ENCODE assay signal across 1 cellular context in genomic region chr4:79198886-79199591, GRCh38.
A peak's percentile ranks its signal among the peaks of the same experiment; 100 is the strongest.
TF ChIP-seq lines count a peak whose summit lies in the region.

No MANE protein-coding gene starts in this region.

TF ChIP-seq in K562, 482 proteins besides CTCF, POLR2A, EP300 and RAD21 (continued from another document and continues in another):
- TF ChIP-seq E2F8 (IDR thresholded peaks at IDR 0.05; ENCODE audit: low read depth, partially characterized antibody), result no peak
- no peak for TF ChIP-seq TAF1 (IDR thresholded peaks at IDR 0.05; ENCODE audit: control insufficient read depth, extremely low read depth, insufficient read depth, low read length, severe bottlenecking)
- no peak for TF ChIP-seq ESRRB (CRISPR knock-in tag; IDR thresholded peaks at IDR 0.05; ENCODE audit: borderline replicate concordance)
- TF ChIP-seq, protein P1, sequence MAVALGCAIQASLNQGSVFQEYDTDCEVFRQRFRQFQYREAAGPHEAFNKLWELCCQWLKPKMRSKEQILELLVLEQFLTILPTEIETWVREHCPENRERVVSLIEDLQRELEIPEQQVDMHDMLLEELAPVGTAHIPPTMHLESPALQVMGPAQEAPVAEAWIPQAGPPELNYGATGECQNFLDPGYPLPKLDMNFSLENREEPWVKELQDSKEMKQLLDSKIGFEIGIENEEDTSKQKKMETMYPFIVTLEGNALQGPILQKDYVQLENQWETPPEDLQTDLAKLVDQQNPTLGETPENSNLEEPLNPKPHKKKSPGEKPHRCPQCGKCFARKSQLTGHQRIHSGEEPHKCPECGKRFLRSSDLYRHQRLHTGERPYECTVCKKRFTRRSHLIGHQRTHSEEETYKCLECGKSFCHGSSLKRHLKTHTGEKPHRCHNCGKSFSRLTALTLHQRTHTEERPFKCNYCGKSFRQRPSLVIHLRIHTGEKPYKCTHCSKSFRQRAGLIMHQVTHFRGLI (CRISPR knock-in tag; IDR thresholded peaks at IDR 0.05), result no peak
- TF ChIP-seq GATA2 (CRISPR knock-in tag; IDR thresholded peaks at IDR 0.05), result peak; percentile 83
- TF ChIP-seq SNRNP70 (optimal IDR thresholded peaks at IDR 0.05; ENCODE audit: low read depth, low read length), result no peak
- no peak for TF ChIP-seq MXD1 (CRISPR knock-in tag; IDR thresholded peaks at IDR 0.05; ENCODE audit: borderline replicate concordance, poor library complexity, severe bottlenecking)
- no peak for TF ChIP-seq SUPT5H (IDR thresholded peaks at IDR 0.05)
- no peak for TF ChIP-seq TAF7 (tag; IDR thresholded peaks at IDR 0.05)
- TF ChIP-seq ZNF444 (CRISPR knock-in tag; IDR thresholded peaks at IDR 0.05), result no peak
- TF ChIP-seq ZFP91 (CRISPR knock-in tag; IDR thresholded peaks at IDR 0.05), result no peak
- peak; percentile 22; the same call in 1 of the 2 replicates for TF ChIP-seq MBD2 (IDR thresholded peaks at IDR 0.05; ENCODE audit: borderline replicate concordance, low read depth)
- no peak for TF ChIP-seq POLR3A (IDR thresholded peaks at IDR 0.05; ENCODE audit: borderline replicate concordance, extremely low read depth, insufficient read depth, insufficient read length)
- no peak for TF ChIP-seq KLF1 (tag; IDR thresholded peaks at IDR 0.05)
- TF ChIP-seq LCOR (CRISPR knock-in tag; IDR thresholded peaks at IDR 0.05), result no peak
- TF ChIP-seq CTBP1 (IDR thresholded peaks at IDR 0.05; ENCODE audit: borderline replicate concordance), result no peak
- TF ChIP-seq CREB3 (tag; conservative IDR thresholded peaks at IDR 0.05; ENCODE audit: low read depth), result no peak
- TF ChIP-seq NCOA2 (IDR thresholded peaks at IDR 0.05; ENCODE audit: partially characterized antibody in 2 of 2), result no peak
- TF ChIP-seq, protein P2, sequence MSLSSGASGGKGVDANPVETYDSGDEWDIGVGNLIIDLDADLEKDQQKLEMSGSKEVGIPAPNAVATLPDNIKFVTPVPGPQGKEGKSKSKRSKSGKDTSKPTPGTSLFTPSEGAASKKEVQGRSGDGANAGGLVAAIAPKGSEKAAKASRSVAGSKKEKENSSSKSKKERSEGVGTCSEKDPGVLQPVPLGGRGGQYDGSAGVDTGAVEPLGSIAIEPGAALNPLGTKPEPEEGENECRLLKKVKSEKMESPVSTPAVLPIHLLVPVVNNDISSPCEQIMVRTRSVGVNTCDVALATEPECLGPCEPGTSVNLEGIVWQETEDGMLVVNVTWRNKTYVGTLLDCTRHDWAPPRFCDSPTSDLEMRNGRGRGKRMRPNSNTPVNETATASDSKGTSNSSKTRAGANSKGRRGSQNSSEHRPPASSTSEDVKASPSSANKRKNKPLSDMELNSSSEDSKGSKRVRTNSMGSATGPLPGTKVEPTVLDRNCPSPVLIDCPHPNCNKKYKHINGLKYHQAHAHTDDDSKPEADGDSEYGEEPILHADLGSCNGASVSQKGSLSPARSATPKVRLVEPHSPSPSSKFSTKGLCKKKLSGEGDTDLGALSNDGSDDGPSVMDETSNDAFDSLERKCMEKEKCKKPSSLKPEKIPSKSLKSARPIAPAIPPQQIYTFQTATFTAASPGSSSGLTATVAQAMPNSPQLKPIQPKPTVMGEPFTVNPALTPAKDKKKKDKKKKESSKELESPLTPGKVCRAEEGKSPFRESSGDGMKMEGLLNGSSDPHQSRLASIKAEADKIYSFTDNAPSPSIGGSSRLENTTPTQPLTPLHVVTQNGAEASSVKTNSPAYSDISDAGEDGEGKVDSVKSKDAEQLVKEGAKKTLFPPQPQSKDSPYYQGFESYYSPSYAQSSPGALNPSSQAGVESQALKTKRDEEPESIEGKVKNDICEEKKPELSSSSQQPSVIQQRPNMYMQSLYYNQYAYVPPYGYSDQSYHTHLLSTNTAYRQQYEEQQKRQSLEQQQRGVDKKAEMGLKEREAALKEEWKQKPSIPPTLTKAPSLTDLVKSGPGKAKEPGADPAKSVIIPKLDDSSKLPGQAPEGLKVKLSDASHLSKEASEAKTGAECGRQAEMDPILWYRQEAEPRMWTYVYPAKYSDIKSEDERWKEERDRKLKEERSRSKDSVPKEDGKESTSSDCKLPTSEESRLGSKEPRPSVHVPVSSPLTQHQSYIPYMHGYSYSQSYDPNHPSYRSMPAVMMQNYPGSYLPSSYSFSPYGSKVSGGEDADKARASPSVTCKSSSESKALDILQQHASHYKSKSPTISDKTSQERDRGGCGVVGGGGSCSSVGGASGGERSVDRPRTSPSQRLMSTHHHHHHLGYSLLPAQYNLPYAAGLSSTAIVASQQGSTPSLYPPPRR (CRISPR knock-in tag; IDR thresholded peaks at IDR 0.05; ENCODE audit: borderline replicate concordance), result no peak
- TF ChIP-seq ERF (CRISPR knock-in tag; IDR thresholded peaks at IDR 0.05), result no peak
- peak; percentile 22; the same call in 1 of the 2 replicates for TF ChIP-seq LEF1 (IDR thresholded peaks at IDR 0.05)
- no peak for TF ChIP-seq PURB (CRISPR knock-in tag; IDR thresholded peaks at IDR 0.05; ENCODE audit: low read depth)
- no peak for TF ChIP-seq POLR3G (IDR thresholded peaks at IDR 0.05; ENCODE audit: extremely low read depth, insufficient read length, insufficient replicate concordance)
- no peak for TF ChIP-seq PTRF (tag; IDR thresholded peaks at IDR 0.05)
- no peak for TF ChIP-seq ZNF75A (CRISPR knock-in tag; IDR thresholded peaks at IDR 0.05)
- no peak for TF ChIP-seq TAF15 (IDR thresholded peaks at IDR 0.05; ENCODE audit: low read depth, low read length)
- TF ChIP-seq HNRNPLL (IDR thresholded peaks at IDR 0.05; ENCODE audit: low read depth, low read length, poor library complexity, severe bottlenecking), result no peak
- no peak for TF ChIP-seq YBX1 (IDR thresholded peaks at IDR 0.05)
- TF ChIP-seq, protein P3, sequence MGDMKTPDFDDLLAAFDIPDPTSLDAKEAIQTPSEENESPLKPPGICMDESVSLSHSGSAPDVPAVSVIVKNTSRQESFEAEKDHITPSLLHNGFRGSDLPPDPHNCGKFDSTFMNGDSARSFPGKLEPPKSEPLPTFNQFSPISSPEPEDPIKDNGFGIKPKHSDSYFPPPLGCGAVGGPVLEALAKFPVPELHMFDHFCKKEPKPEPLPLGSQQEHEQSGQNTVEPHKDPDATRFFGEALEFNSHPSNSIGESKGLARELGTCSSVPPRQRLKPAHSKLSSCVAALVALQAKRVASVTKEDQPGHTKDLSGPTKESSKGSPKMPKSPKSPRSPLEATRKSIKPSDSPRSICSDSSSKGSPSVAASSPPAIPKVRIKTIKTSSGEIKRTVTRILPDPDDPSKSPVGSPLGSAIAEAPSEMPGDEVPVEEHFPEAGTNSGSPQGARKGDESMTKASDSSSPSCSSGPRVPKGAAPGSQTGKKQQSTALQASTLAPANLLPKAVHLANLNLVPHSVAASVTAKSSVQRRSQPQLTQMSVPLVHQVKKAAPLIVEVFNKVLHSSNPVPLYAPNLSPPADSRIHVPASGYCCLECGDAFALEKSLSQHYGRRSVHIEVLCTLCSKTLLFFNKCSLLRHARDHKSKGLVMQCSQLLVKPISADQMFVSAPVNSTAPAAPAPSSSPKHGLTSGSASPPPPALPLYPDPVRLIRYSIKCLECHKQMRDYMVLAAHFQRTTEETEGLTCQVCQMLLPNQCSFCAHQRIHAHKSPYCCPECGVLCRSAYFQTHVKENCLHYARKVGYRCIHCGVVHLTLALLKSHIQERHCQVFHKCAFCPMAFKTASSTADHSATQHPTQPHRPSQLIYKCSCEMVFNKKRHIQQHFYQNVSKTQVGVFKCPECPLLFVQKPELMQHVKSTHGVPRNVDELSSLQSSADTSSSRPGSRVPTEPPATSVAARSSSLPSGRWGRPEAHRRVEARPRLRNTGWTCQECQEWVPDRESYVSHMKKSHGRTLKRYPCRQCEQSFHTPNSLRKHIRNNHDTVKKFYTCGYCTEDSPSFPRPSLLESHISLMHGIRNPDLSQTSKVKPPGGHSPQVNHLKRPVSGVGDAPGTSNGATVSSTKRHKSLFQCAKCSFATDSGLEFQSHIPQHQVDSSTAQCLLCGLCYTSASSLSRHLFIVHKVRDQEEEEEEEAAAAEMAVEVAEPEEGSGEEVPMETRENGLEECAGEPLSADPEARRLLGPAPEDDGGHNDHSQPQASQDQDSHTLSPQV (IDR thresholded peaks at IDR 0.05), result no peak
- TF ChIP-seq, protein P4, sequence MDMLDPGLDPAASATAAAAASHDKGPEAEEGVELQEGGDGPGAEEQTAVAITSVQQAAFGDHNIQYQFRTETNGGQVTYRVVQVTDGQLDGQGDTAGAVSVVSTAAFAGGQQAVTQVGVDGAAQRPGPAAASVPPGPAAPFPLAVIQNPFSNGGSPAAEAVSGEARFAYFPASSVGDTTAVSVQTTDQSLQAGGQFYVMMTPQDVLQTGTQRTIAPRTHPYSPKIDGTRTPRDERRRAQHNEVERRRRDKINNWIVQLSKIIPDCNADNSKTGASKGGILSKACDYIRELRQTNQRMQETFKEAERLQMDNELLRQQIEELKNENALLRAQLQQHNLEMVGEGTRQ (CRISPR knock-in tag; IDR thresholded peaks at IDR 0.05), result no peak
- no peak for TF ChIP-seq U2AF1 (optimal IDR thresholded peaks at IDR 0.05; ENCODE audit: low read depth, low read length)
- no peak for TF ChIP-seq KDM5B (IDR thresholded peaks at IDR 0.05; ENCODE audit: insufficient replicate concordance, low read depth, low read length)
- no peak for TF ChIP-seq RFX7 (CRISPR knock-in tag; IDR thresholded peaks at IDR 0.05)
- TF ChIP-seq FOXM1 (IDR thresholded peaks at IDR 0.05; ENCODE audit: low read depth), result peak; percentile 42; the same call in 1 of the 2 replicates
- no peak for TF ChIP-seq FOXM1 (CRISPR knock-in tag; IDR thresholded peaks at IDR 0.05; ENCODE audit: low read depth)
- peak in 1 of 2 experiments; percentile 86; a peak in 2 of 4 replicates for TF ChIP-seq TEAD1 (CRISPR knock-in tag; IDR thresholded peaks at IDR 0.05)
- no peak for TF ChIP-seq ARHGAP35 (IDR thresholded peaks at IDR 0.05; ENCODE audit: partially characterized antibody)
- TF ChIP-seq TGIF2 (CRISPR knock-in tag; IDR thresholded peaks at IDR 0.05), result no peak
- TF ChIP-seq IRF2 (CRISPR knock-in tag; IDR thresholded peaks at IDR 0.05), result no peak
- no peak for TF ChIP-seq CLOCK (CRISPR knock-in tag; IDR thresholded peaks at IDR 0.05; ENCODE audit: borderline replicate concordance)
- TF ChIP-seq CHD4 (IDR thresholded peaks at IDR 0.05; ENCODE audit: insufficient read depth, insufficient replicate concordance, low read depth, low read length, poor library complexity, severe bottlenecking), result no peak
- no peak for TF ChIP-seq LARP7 (IDR thresholded peaks at IDR 0.05)
- TF ChIP-seq NUFIP1 (IDR thresholded peaks at IDR 0.05; ENCODE audit: partially characterized antibody), result no peak
- TF ChIP-seq ZNF212 (CRISPR knock-in tag; IDR thresholded peaks at IDR 0.05), result no peak
- TF ChIP-seq NFE2 (IDR thresholded peaks at IDR 0.05; ENCODE audit: low read depth), result 0 out of 2 replicates have a peak, but pooled peaks have one; percentile 11
